ENCODE assay signal across 15 cellular contexts in the genomic region with DNA sequence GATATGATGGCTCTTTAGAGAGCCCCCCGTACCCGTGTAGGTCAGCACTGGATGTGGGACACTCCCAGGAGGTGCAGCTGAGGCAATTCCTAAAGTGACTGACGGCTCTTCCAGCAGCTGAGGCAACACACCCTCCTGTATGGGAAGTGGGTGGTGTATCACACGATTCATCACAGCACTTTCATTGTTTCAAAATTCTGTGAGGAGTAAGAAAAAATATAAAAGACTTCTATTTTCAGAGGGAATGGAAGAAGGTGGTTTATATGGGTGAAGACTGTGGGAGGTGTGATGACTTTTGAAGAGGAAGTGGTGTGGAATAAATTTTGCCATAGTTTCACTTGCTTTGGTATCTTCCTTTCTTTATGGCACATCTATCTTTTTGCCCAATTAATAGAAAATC. TPM values are rescaled to one million over a fixed set of nuclear protein-coding genes. Genes with fewer than 3 reads are reported as not detected.
A peak's percentile ranks its signal among the peaks of the same experiment; 100 is the strongest.
DNase-seq lines count a peak whose midpoint lies in the region; ATAC-seq and TF ChIP-seq lines count a peak whose summit lies in the region.
"Had no signal": no experiment of that assay in that cellular context is flagged by ENCODE, and none has a peak within 500 bp of the region (broad histone marks: within the 10 kb centered on the region; RNA-seq: fewer than 3 reads in every experiment).

No MANE protein-coding gene starts in this region.

- H3K4ac ChIP-seq in mesenchymal stem cell (ENCODE audit: low read depth in 1 of 2, low read length in 2 of 2), result no peak overlapping the region

- no peaks in the 10 kb centered on the region for H3K9me3 Mint-ChIP-seq in CD8-positive, alpha-beta memory T cell
- H3K9me3 Mint-ChIP-seq: CD14-positive monocyte had no signal

- no peak overlapping the region for H3K14ac ChIP-seq in mesenchymal stem cell (ENCODE audit: low read length in 2 of 2)

- H2AK5ac ChIP-seq in mesenchymal stem cell (ENCODE audit: low read length, severe bottlenecking), result peak overlapping the region; percentile 21

- intact Hi-C loops in heart left ventricle (cut with DNase I) (no loop called here), lower lobe of right lung (cut with DNase I) (no loop called here)

- H3K9me3 ChIP-seq in BLaER1 treated with 17β-estradiol and CSF1 and Interleukin-3, amounts not matched to agents 10 nM and 100 nM (replicated peaks in 1 of 11), result no peaks in the 10 kb centered on the region
- no peaks in the 10 kb centered on the region for H3K9me3 ChIP-seq in CD8-positive, alpha-beta memory T cell (ENCODE audit: low read length)
- H3K9me3 ChIP-seq in mesenchymal stem cell (ENCODE audit: control insufficient read depth, low read length) (no peaks in the 10 kb centered on the region), heart left ventricle (no peaks in the 10 kb centered on the region), lower lobe of right lung (no peaks in the 10 kb centered on the region)
- H3K9me3 ChIP-seq: prostate gland had no signal

- H3K4me1 Mint-ChIP-seq in CD8-positive, alpha-beta memory T cell, result peaks cover 0 to 18% (median 11%) of the 10 kb centered on the region in 3 donors

- ATAC-seq in HG02973 (IDR thresholded peaks at IDR 0.05; ENCODE audit: unreplicated experiment) (no peak), GM21423 (IDR thresholded peaks at IDR 0.05; ENCODE audit: unreplicated experiment) (no peak), heart left ventricle (no peak), lower lobe of right lung (no peak)

- no peak for TF ChIP-seq POLR2A in heart left ventricle (IDR thresholded peaks at IDR 0.05)

- H3K4me3 Mint-ChIP-seq in CD8-positive, alpha-beta memory T cell, result peak overlapping the region in 5 of 7 donors; percentile 13 to 63 (median 35)
- H3K4me3 Mint-ChIP-seq: CD14-positive monocyte had no signal

- no peaks in the 10 kb centered on the region for H3K79me1 ChIP-seq in mesenchymal stem cell (replicated peaks; ENCODE audit: low read length, poor library complexity, severe bottlenecking)

- no peak overlapping the region for H3K4me3 ChIP-seq in BLaER1 treated with 17β-estradiol and CSF1 and Interleukin-3, amounts not matched to agents 10 nM and 100 nM
- H3K4me3 ChIP-seq in CD8-positive, alpha-beta memory T cell (ENCODE audit: low read length), result no peak overlapping the region
- H3K4me3 ChIP-seq in mesenchymal stem cell (ENCODE audit: insufficient read depth in 1 of 2, low read depth in 1 of 2, low read length in 2 of 2) (no peak overlapping the region), heart left ventricle (no peak overlapping the region), lower lobe of right lung (no peak overlapping the region)
- H3K4me3 ChIP-seq: hepatocyte, prostate gland had no signal

- H3K27me3 Mint-ChIP-seq in CD8-positive, alpha-beta memory T cell, result peaks cover 4 to 6% of the 10 kb centered on the region in 2 donors

- H3K36me3 ChIP-seq in BLaER1 treated with 17β-estradiol and CSF1 and Interleukin-3, amounts not matched to agents 10 nM and 100 nM, result no peaks in the 10 kb centered on the region
- H3K36me3 ChIP-seq in CD8-positive, alpha-beta memory T cell (ENCODE audit: insufficient read depth, low read length), result no peaks in the 10 kb centered on the region
- H3K36me3 ChIP-seq in mesenchymal stem cell (ENCODE audit: control insufficient read depth in 1 of 2, insufficient read depth in 2 of 2, low read depth in 1 of 2, low read length in 2 of 2) (peaks cover 0 to 6% of the 10 kb centered on the region in 2 experiments), heart left ventricle (no peaks in the 10 kb centered on the region), lower lobe of right lung (no peaks in the 10 kb centered on the region)
- H3K36me3 ChIP-seq: prostate gland had no signal

- H3K9ac ChIP-seq in BLaER1 treated with 17β-estradiol and CSF1 and Interleukin-3, amounts not matched to agents 10 nM and 100 nM, result no peak overlapping the region; a peak in 1 of 22 replicates
- H3K9ac ChIP-seq in mesenchymal stem cell (ENCODE audit: low read length), result no peak overlapping the region

- CTCF ChIA-PET in CD8-positive, alpha-beta memory T cell (lab: Charles Lee), result interaction anchor here (0.9 to 1.5 kb wide), 2 partner anchors 9 to 20 kb away, joined by 3 read pairs; no protein-coding TSS in a partner anchor

- no peak for DNase-seq in CD8-positive, alpha-beta memory T cell
- DNase-seq in SW480 (ENCODE audit: low spot score) (peak; percentile 54), mesenchymal stem cell (no peak), heart left ventricle (no peak), lower lobe of right lung (no peak)
- DNase-seq: amygdala, NCI-H1092 treated with DMSO at 0.1 percent for 48 hours, NCI-H345 had no signal

- peaks cover 11 to 33% (median 28%) of the 10 kb centered on the region in 10 experiments for H3K4me1 ChIP-seq in BLaER1 treated with 17β-estradiol and CSF1 and Interleukin-3, amounts not matched to agents 10 nM and 100 nM
- peaks cover 30% of the 10 kb centered on the region for H3K4me1 ChIP-seq in CD8-positive, alpha-beta memory T cell (ENCODE audit: insufficient read depth, low read length)
- H3K4me1 ChIP-seq in mesenchymal stem cell (ENCODE audit: control insufficient read depth, insufficient read depth, low read depth, low read length) (no peaks in the 10 kb centered on the region), heart left ventricle (peaks cover 0 to 5% (median 0%) of the 10 kb centered on the region in 12 donors), lower lobe of right lung (no peaks in the 10 kb centered on the region)
- H3K4me1 ChIP-seq: prostate gland had no signal

- H3K23ac ChIP-seq in mesenchymal stem cell (ENCODE audit: low read length in 2 of 2), result no peak overlapping the region

- TF ChIP-seq CTCF in heart left ventricle (IDR thresholded peaks at IDR 0.05), result no peak
- no peak for TF ChIP-seq CTCF in lower lobe of right lung (IDR thresholded peaks at IDR 0.05)

- POLR2A ChIA-PET in CD8-positive, alpha-beta memory T cell (lab: Charles Lee), result interaction anchor here (0.5 to 1.2 kb wide), 2 partner anchors 10 to 345 kb away, joined by 3 to 4 read pairs; no protein-coding TSS in a partner anchor

- H3K27ac ChIP-seq in BLaER1 treated with 17β-estradiol and CSF1 and Interleukin-3, amounts not matched to agents 10 nM and 100 nM, result peak overlapping the region in 4 of 11 experiments; percentile 12 to 54 (median 48); a peak in 3 of 22 replicates
- H3K27ac ChIP-seq in CD8-positive, alpha-beta memory T cell (ENCODE audit: low read depth, low read length), result no peak overlapping the region
- H3K27ac ChIP-seq in mesenchymal stem cell (ENCODE audit: low read length, poor library complexity, severe bottlenecking) (no peak overlapping the region), heart left ventricle (no peak overlapping the region), lower lobe of right lung (no peak overlapping the region)
- H3K27ac ChIP-seq: hepatocyte, prostate gland had no signal

- no peak overlapping the region for H4K91ac ChIP-seq in mesenchymal stem cell (ENCODE audit: low read length)

- 91% methylated on average over 4 of the region's 4 CpGs for WGBS in mesenchymal stem cell
- 60 to 67% (median 64%) methylated on average over 4 of the region's 4 CpGs for WGBS in heart left ventricle, 4 donors

- no peak overlapping the region for H3K18ac ChIP-seq in mesenchymal stem cell (ENCODE audit: low read depth in 1 of 2, low read length in 2 of 2)

- peaks cover 0 to 2% (median 0%) of the 10 kb centered on the region in 3 donors for H3K36me3 Mint-ChIP-seq in CD8-positive, alpha-beta memory T cell

- no peak overlapping the region for H2BK15ac ChIP-seq in mesenchymal stem cell (ENCODE audit: low read depth, poor library complexity, severe bottlenecking)

- H4K8ac ChIP-seq in mesenchymal stem cell (ENCODE audit: low read length), result no peak overlapping the region

- peak overlapping the region; percentile 40 to 84 (median 68) for H3K4me2 ChIP-seq in BLaER1 treated with 17β-estradiol and CSF1 and Interleukin-3, amounts not matched to agents 10 nM and 100 nM
- no peak overlapping the region for H3K4me2 ChIP-seq in mesenchymal stem cell (ENCODE audit: low read length, poor library complexity, severe bottlenecking)
- H3K4me2 ChIP-seq: hepatocyte had no signal

- H2BK120ac ChIP-seq in mesenchymal stem cell (ENCODE audit: low read depth, low read length), result no peak overlapping the region

- H3K27ac Mint-ChIP-seq in CD8-positive, alpha-beta memory T cell, result peak overlapping the region in 1 of 8 donors; percentile 43

- no peaks in the 10 kb centered on the region for H3K27me3 ChIP-seq in BLaER1 treated with 17β-estradiol and CSF1 and Interleukin-3, amounts not matched to agents 10 nM and 100 nM
- no peaks in the 10 kb centered on the region for H3K27me3 ChIP-seq in CD8-positive, alpha-beta memory T cell (ENCODE audit: insufficient read depth, low read length, poor library complexity, severe bottlenecking)
- H3K27me3 ChIP-seq in mesenchymal stem cell (ENCODE audit: control insufficient read depth in 1 of 2, insufficient read depth in 1 of 2, low read length in 2 of 2), result no peaks in the 10 kb centered on the region
- no peaks in the 10 kb centered on the region for H3K27me3 ChIP-seq in heart left ventricle
- H3K27me3 ChIP-seq in lower lobe of right lung (ENCODE audit: low read depth), result no peaks in the 10 kb centered on the region
- H3K27me3 ChIP-seq: hepatocyte had no signal

- no peak overlapping the region for H2BK12ac ChIP-seq in mesenchymal stem cell (ENCODE audit: low read length in 2 of 2)

- H4K20me1 ChIP-seq in BLaER1 treated with 17β-estradiol and CSF1 and Interleukin-3, amounts not matched to agents 10 nM and 100 nM, result no peaks in the 10 kb centered on the region

- no peak overlapping the region for H2BK5ac ChIP-seq in mesenchymal stem cell (ENCODE audit: low read depth, low read length, poor library complexity, severe bottlenecking)

- H2AFZ ChIP-seq in mesenchymal stem cell (ENCODE audit: low read depth, low read length), result no peak overlapping the region
- H2AFZ ChIP-seq: hepatocyte had no signal

RNA-seq across cellular contexts. Expression of gene QPCT, which starts 22.3 kb away (rescaled TPM):
- 1 to 10 TPM; 3.9 to 4.2 TPM for total RNA-seq in CD8-positive, alpha-beta memory T cell
- polyA plus RNA-seq in CD8-positive, alpha-beta memory T cell, result 0.26 TPM
- 9.6 TPM for polyA plus RNA-seq in mesenchymal stem cell (2013, experiment 1 of 2)
- polyA plus RNA-seq in mesenchymal stem cell (2013, experiment 2 of 2), result 10.1 TPM
- 1 to 10 TPM; 1.5 to 7.2 (median 2.8) TPM for total RNA-seq in heart left ventricle
- polyA plus RNA-seq in heart left ventricle, result 1 to 10 TPM; 1.3 to 4.0 TPM
- 8.6 TPM for total RNA-seq in lower lobe of right lung
- total RNA-seq: G401 had no signal

RNA-seq across cellular contexts. Expression of gene PRKD3, which starts 42.1 kb away (rescaled TPM):
- 10 to 100 TPM; 38.3 to 38.4 TPM for total RNA-seq in CD8-positive, alpha-beta memory T cell
- 22.9 TPM for polyA plus RNA-seq in CD8-positive, alpha-beta memory T cell
- 15.0 TPM for polyA plus RNA-seq in mesenchymal stem cell (2013, experiment 1 of 2)
- 15.8 TPM for polyA plus RNA-seq in mesenchymal stem cell (2013, experiment 2 of 2)
- total RNA-seq in heart left ventricle (10 to 100 TPM in 8 of 9 donors, 1 to 10 TPM in 1; 9.6 to 24.5 (median 12.5) TPM), lower lobe of right lung (39.3 TPM)
- 1 to 10 TPM; 3.4 to 7.6 TPM for polyA plus RNA-seq in heart left ventricle
